15 cellular contexts compared by ENCODE assay signal in genomic region chr9:68640421-68641089, GRCh38.
DNase-seq lines count a peak whose midpoint lies in the region; ATAC-seq and TF ChIP-seq lines count a peak whose summit lies in the region.
"Had no signal": no experiment of that assay in that cellular context is flagged by ENCODE, and none has a peak within 500 bp of the region (broad histone marks: within the 10 kb centered on the region; RNA-seq: fewer than 3 reads in every experiment).

No MANE protein-coding gene starts in this region.

- H3K27me3 ChIP-seq in SU-DHL-6 (ENCODE audit: low read length): no peaks in the 10 kb centered on the region

- TF ChIP-seq CTCF in GM12864 (IDR thresholded peaks at IDR 0.05; ENCODE audit: low read depth, low read length, missing control alignments) (no peak), SU-DHL-6 (IDR thresholded peaks at IDR 0.05; ENCODE audit: insufficient read depth, low read length, poor library complexity, severe bottlenecking) (no peak)

- peak; percentile 24 for ATAC-seq in GM19463 (IDR thresholded peaks at IDR 0.05; ENCODE audit: unreplicated experiment)
- ATAC-seq in HG03095 (IDR thresholded peaks at IDR 0.05; ENCODE audit: unreplicated experiment): peak; percentile 28
- ATAC-seq: GM23338 had no signal

- H3K79me2 ChIP-seq in SU-DHL-6 (ENCODE audit: insufficient read depth, low read length): no peaks in the 10 kb centered on the region

- H3K9me2 ChIP-seq in SU-DHL-6 (replicated peaks; ENCODE audit: insufficient read depth, low read length): no peaks in the 10 kb centered on the region

- H3K9ac ChIP-seq in SU-DHL-6 (ENCODE audit: low read length): peak overlapping the region; percentile 37

- H3K4me2 ChIP-seq in SU-DHL-6 (ENCODE audit: low read depth, low read length, poor library complexity, severe bottlenecking): peak overlapping the region; percentile 58
- H3K4me2 ChIP-seq: GM23338 had no signal

- H3K4me3 ChIP-seq in GM12864 (ENCODE audit: low read depth, low read length) (no peak overlapping the region), SU-DHL-6 (ENCODE audit: insufficient read depth, low read length, poor library complexity, severe bottlenecking) (peak overlapping the region; percentile 18)
- H3K4me3 ChIP-seq: GM23338 had no signal

- H2AFZ ChIP-seq in SU-DHL-6 (ENCODE audit: low read depth, low read length, severe bottlenecking): peak overlapping the region; percentile 13
- H2AFZ ChIP-seq: GM23338 had no signal

- no peaks in the 10 kb centered on the region for H4K20me1 ChIP-seq in SU-DHL-6 (ENCODE audit: low read depth, low read length)

- H3K27ac ChIP-seq in SU-DHL-6 (ENCODE audit: low read depth, low read length): peak overlapping the region; percentile 95

- no peaks in the 10 kb centered on the region for H3K9me3 ChIP-seq in SU-DHL-6 (ENCODE audit: insufficient read depth, low read length)

- peaks cover 72% of the 10 kb centered on the region for H3F3A ChIP-seq in SU-DHL-6 (ENCODE audit: insufficient read depth)

- no peaks in the 10 kb centered on the region for H3K36me3 ChIP-seq in SU-DHL-6 (ENCODE audit: low read length)

- peak; percentile 55 for DNase-seq in GM12864 (ENCODE audit: low read depth)
- no peak for DNase-seq in NCI-H1048 (lab: John Stamatoyannopoulos, UW)
- no peak for DNase-seq in NCI-H345 treated with DMSO at 0.1 percent for 48 hours (lab: John Stamatoyannopoulos, UW; ENCODE audit: unreplicated experiment)
- DNase-seq in kidney tubule cell (ENCODE audit: low spot score): no peak
- DNase-seq in NCI-H446 treated with DMSO at 0.1 percent for 48 hours (lab: John Stamatoyannopoulos, UW): no peak
- DNase-seq: activated gamma-delta T cell, foreskin melanocyte, IMR-90, islet precursor cell, NCI-H187, NCI-H774 had no signal
